1 cellular context compared by ENCODE assay signal in the genomic region with DNA sequence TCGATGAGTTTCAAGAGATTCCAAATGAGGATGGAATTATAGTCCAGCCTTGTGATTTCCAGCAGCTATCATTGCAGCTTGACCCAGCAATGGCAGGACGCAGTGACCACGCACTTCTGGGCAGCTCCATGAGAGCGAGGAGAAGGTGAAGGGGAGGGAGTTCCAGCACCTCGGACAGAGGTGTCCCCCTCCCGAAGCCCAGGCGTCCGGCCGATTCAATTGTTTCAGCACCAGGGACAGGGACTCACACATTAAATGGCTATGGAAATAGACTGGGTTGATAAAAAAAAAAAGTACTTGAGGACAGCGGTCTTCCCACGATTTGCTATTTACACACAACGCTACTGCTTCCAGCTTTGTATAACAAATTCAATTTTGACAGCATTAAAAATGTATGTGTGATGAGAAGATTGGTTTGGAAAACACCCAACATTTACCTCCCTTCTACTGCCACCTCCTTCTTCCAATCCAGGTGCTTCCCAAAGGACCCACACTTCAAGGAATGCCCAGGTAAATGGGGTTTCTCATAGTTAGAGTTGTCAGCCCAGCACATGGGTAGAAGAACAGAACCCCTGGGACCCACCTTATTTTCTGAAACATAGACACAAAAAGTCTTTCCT.
TF ChIP-seq lines count a peak whose summit lies in the region.

No MANE protein-coding gene starts in this region.

TF ChIP-seq in HepG2, 621 proteins besides CTCF, POLR2A, EP300 and RAD21 (continued from another document and continues in another):
- TF ChIP-seq ZFP37 (CRISPR knock-in tag; IDR thresholded peaks at IDR 0.05; ENCODE audit: borderline replicate concordance) (peak; percentile 99), ZNF331 (CRISPR knock-in tag; IDR thresholded peaks at IDR 0.05) (peak; percentile 98), KDM3A (CRISPR knock-in tag; IDR thresholded peaks at IDR 0.05; ENCODE audit: low read depth) (peak; percentile 62; the same call in 1 of the 2 replicates), ZNF24 (IDR thresholded peaks at IDR 0.05) (no peak), PRMT3 (CRISPR knock-in tag; IDR thresholded peaks at IDR 0.05; ENCODE audit: borderline replicate concordance, low read depth) (peak; percentile 92; the same call in 1 of the 2 replicates), ZFX (CRISPR knock-in tag; IDR thresholded peaks at IDR 0.05; ENCODE audit: low read depth) (no peak), ZNF337 (CRISPR knock-in tag; IDR thresholded peaks at IDR 0.05; ENCODE audit: borderline replicate concordance, low read depth) (peak; percentile 89; the same call in 1 of the 2 replicates), ELF4 (CRISPR knock-in tag; IDR thresholded peaks at IDR 0.05; ENCODE audit: borderline replicate concordance) (peak; percentile 80; the same call in 1 of the 2 replicates), SMAD9 (CRISPR knock-in tag; IDR thresholded peaks at IDR 0.05) (peak; percentile 94; the same call in 1 of the 2 replicates), SOX6 (IDR thresholded peaks at IDR 0.05) (no peak), SOX6 (CRISPR knock-in tag; IDR thresholded peaks at IDR 0.05) (no peak), ZBTB42 (CRISPR knock-in tag; IDR thresholded peaks at IDR 0.05) (peak; percentile 90; the same call in 1 of the 2 replicates), ZMYM3 (CRISPR knock-in tag; IDR thresholded peaks at IDR 0.05) (no peak), BORCS8-MEF2B (CRISPR knock-in tag; IDR thresholded peaks at IDR 0.05) (peak; percentile 98), GATA4 (IDR thresholded peaks at IDR 0.05; ENCODE audit: borderline replicate concordance, low read depth) (no peak), SOX13 (IDR thresholded peaks at IDR 0.05) (no peak), SOX13 (CRISPR knock-in tag; conservative IDR thresholded peaks at IDR 0.05 in 1 of 2, IDR thresholded peaks at IDR 0.05 in 1 of 2) (peak in 1 of 2 experiments; percentile 77; a peak in 2 of 4 replicates), ZNF605 (CRISPR knock-in tag; IDR thresholded peaks at IDR 0.05) (peak; percentile 93; the same call in 1 of the 2 replicates), TARDBP (CRISPR knock-in tag; IDR thresholded peaks at IDR 0.05) (peak; percentile 54; the same call in 1 of the 2 replicates), ZNF121 (CRISPR knock-in tag; IDR thresholded peaks at IDR 0.05) (no peak; the same call in 1 of the 2 replicates), BCLAF1 (IDR thresholded peaks at IDR 0.05) (no peak), FOXJ3 (CRISPR knock-in tag; IDR thresholded peaks at IDR 0.05; ENCODE audit: borderline replicate concordance) (no peak), PHF20 (CRISPR knock-in tag; IDR thresholded peaks at IDR 0.05) (0 out of 2 replicates have a peak, but pooled peaks have one; percentile 49), NFIB (CRISPR knock-in tag; IDR thresholded peaks at IDR 0.05; ENCODE audit: borderline replicate concordance) (no peak), HMGXB4 (CRISPR knock-in tag; IDR thresholded peaks at IDR 0.05; ENCODE audit: borderline replicate concordance in 1 of 2, low read depth in 1 of 2) (no peak), IRF2 (CRISPR knock-in tag; IDR thresholded peaks at IDR 0.05) (peak; percentile 81), ZNF235 (CRISPR knock-in tag; IDR thresholded peaks at IDR 0.05; ENCODE audit: borderline replicate concordance) (peak; percentile 92; the same call in 1 of the 2 replicates), YY1 (IDR thresholded peaks at IDR 0.05; ENCODE audit: insufficient read depth, insufficient replicate concordance, low read depth, low read length) (no peak), ARNT2 (CRISPR knock-in tag; IDR thresholded peaks at IDR 0.05; ENCODE audit: low read depth) (peak; percentile 93), NFE2L1 (CRISPR knock-in tag; IDR thresholded peaks at IDR 0.05; ENCODE audit: borderline replicate concordance) (no peak), ZNF773 (CRISPR knock-in tag; IDR thresholded peaks at IDR 0.05; ENCODE audit: borderline replicate concordance) (peak; percentile 98), PCBP1 (IDR thresholded peaks at IDR 0.05; ENCODE audit: borderline replicate concordance, low read depth, low read length) (no peak), ESRRA (CRISPR knock-in tag; IDR thresholded peaks at IDR 0.05; ENCODE audit: low read depth) (no peak), NFKB2 (CRISPR knock-in tag; IDR thresholded peaks at IDR 0.05; ENCODE audit: borderline replicate concordance) (peak; percentile 98), ZNF850 (CRISPR knock-in tag; conservative IDR thresholded peaks at IDR 0.05) (no peak), ATRX (CRISPR knock-in tag; IDR thresholded peaks at IDR 0.05; ENCODE audit: borderline replicate concordance) (no peak), ZNF839 (CRISPR knock-in tag; IDR thresholded peaks at IDR 0.05; ENCODE audit: borderline replicate concordance) (no peak), ZBTB7A (CRISPR knock-in tag; IDR thresholded peaks at IDR 0.05) (0 out of 2 replicates have a peak, but pooled peaks have one; percentile 63)
- TF ChIP-seq, protein P1, sequence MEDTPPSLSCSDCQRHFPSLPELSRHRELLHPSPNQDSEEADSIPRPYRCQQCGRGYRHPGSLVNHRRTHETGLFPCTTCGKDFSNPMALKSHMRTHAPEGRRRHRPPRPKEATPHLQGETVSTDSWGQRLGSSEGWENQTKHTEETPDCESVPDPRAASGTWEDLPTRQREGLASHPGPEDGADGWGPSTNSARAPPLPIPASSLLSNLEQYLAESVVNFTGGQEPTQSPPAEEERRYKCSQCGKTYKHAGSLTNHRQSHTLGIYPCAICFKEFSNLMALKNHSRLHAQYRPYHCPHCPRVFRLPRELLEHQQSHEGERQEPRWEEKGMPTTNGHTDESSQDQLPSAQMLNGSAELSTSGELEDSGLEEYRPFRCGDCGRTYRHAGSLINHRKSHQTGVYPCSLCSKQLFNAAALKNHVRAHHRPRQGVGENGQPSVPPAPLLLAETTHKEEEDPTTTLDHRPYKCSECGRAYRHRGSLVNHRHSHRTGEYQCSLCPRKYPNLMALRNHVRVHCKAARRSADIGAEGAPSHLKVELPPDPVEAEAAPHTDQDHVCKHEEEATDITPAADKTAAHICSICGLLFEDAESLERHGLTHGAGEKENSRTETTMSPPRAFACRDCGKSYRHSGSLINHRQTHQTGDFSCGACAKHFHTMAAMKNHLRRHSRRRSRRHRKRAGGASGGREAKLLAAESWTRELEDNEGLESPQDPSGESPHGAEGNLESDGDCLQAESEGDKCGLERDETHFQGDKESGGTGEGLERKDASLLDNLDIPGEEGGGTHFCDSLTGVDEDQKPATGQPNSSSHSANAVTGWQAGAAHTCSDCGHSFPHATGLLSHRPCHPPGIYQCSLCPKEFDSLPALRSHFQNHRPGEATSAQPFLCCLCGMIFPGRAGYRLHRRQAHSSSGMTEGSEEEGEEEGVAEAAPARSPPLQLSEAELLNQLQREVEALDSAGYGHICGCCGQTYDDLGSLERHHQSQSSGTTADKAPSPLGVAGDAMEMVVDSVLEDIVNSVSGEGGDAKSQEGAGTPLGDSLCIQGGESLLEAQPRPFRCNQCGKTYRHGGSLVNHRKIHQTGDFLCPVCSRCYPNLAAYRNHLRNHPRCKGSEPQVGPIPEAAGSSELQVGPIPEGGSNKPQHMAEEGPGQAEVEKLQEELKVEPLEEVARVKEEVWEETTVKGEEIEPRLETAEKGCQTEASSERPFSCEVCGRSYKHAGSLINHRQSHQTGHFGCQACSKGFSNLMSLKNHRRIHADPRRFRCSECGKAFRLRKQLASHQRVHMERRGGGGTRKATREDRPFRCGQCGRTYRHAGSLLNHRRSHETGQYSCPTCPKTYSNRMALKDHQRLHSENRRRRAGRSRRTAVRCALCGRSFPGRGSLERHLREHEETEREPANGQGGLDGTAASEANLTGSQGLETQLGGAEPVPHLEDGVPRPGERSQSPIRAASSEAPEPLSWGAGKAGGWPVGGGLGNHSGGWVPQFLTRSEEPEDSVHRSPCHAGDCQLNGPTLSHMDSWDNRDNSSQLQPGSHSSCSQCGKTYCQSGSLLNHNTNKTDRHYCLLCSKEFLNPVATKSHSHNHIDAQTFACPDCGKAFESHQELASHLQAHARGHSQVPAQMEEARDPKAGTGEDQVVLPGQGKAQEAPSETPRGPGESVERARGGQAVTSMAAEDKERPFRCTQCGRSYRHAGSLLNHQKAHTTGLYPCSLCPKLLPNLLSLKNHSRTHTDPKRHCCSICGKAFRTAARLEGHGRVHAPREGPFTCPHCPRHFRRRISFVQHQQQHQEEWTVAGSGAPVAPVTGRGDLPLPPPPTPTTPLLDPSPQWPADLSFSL (CRISPR knock-in tag; IDR thresholded peaks at IDR 0.05): peak; percentile 64; the same call in 1 of the 2 replicates
- TF ChIP-seq, protein P2, sequence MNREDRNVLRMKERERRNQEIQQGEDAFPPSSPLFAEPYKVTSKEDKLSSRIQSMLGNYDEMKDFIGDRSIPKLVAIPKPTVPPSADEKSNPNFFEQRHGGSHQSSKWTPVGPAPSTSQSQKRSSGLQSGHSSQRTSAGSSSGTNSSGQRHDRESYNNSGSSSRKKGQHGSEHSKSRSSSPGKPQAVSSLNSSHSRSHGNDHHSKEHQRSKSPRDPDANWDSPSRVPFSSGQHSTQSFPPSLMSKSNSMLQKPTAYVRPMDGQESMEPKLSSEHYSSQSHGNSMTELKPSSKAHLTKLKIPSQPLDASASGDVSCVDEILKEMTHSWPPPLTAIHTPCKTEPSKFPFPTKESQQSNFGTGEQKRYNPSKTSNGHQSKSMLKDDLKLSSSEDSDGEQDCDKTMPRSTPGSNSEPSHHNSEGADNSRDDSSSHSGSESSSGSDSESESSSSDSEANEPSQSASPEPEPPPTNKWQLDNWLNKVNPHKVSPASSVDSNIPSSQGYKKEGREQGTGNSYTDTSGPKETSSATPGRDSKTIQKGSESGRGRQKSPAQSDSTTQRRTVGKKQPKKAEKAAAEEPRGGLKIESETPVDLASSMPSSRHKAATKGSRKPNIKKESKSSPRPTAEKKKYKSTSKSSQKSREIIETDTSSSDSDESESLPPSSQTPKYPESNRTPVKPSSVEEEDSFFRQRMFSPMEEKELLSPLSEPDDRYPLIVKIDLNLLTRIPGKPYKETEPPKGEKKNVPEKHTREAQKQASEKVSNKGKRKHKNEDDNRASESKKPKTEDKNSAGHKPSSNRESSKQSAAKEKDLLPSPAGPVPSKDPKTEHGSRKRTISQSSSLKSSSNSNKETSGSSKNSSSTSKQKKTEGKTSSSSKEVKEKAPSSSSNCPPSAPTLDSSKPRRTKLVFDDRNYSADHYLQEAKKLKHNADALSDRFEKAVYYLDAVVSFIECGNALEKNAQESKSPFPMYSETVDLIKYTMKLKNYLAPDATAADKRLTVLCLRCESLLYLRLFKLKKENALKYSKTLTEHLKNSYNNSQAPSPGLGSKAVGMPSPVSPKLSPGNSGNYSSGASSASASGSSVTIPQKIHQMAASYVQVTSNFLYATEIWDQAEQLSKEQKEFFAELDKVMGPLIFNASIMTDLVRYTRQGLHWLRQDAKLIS (CRISPR knock-in tag; IDR thresholded peaks at IDR 0.05): no peak
- TF ChIP-seq, protein P3, sequence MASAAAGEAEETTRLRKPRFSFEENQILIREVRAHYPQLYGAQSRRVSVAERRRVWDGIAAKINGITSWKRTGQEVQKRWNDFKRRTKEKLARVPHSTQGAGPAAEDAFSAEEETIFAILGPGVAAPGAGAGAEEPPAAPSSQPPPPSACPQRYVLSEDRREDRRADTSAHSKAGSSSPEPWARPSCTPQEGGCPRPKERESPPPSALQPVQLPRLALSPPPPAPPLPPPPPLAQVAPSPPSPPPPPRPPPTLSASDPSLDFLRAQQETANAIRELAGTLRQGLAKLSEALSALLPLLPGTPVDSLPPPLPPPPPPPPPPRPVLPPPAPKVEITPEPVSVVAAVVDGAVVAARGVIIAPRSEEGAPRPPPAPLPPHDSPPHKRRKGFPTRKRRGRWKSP (CRISPR knock-in tag; IDR thresholded peaks at IDR 0.05): peak; percentile 75
- TF ChIP-seq, protein P4, sequence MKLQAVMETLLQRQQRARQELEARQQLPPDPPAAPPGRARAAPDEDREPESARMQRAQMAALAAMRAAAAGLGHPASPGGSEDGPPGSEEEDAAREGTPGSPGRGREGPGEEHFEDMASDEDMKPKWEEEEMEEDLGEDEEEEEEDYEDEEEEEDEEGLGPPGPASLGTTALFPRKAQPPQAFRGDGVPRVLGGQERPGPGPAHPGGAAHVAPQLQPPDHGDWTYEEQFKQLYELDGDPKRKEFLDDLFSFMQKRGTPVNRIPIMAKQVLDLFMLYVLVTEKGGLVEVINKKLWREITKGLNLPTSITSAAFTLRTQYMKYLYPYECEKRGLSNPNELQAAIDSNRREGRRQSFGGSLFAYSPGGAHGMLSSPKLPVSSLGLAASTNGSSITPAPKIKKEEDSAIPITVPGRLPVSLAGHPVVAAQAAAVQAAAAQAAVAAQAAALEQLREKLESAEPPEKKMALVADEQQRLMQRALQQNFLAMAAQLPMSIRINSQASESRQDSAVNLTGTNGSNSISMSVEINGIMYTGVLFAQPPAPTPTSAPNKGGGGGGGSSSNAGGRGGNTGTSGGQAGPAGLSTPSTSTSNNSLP (IDR thresholded peaks at IDR 0.05; ENCODE audit: low read depth, low read length): peak; percentile 79
